In genomic region chr2:36706451-36706850, GRCh38 we compare ENCODE assay signal across 19 cellular contexts. TPM values are rescaled to one million over a fixed set of nuclear protein-coding genes. Genes with fewer than 3 reads are reported as not detected.
A peak's percentile ranks its signal among the peaks of the same experiment; 100 is the strongest.
DNase-seq lines count a peak whose midpoint lies in the region; ATAC-seq, FAIRE-seq and TF ChIP-seq lines count a peak whose summit lies in the region.
"Had no signal": no experiment of that assay in that cellular context is flagged by ENCODE, and none has a peak within 500 bp of the region (broad histone marks: within the 10 kb centered on the region; RNA-seq: fewer than 3 reads in every experiment).

No MANE protein-coding gene starts in this region.

- H3K27me3 ChIP-seq in PC-9 (ENCODE audit: insufficient read depth, low read depth) (no peaks in the 10 kb centered on the region), skeletal muscle tissue (ENCODE audit: control insufficient read depth in 3 of 3, insufficient read depth in 3 of 3, low read length in 3 of 3) (peaks cover 0 to 3% (median 0%) of the 10 kb centered on the region in 3 donors), small intestine (ENCODE audit: control insufficient read depth in 2 of 2, insufficient read depth in 2 of 2, low read length in 2 of 2) (no peaks in the 10 kb centered on the region)
- H3K27me3 ChIP-seq: ascending aorta, BE2C, stomach had no signal

- WGBS in small intestine, 3 donors, result 76 to 82% (median 77%) methylated on average over 3 of the region's 3 CpGs

- H2AFZ ChIP-seq in PC-9, result no peak overlapping the region

- no TSS peak for BruUV-seq in PC-9 (replicated peaks; lab: Mats Ljungman, UMichigan)

- no peaks in the 10 kb centered on the region for H3F3A ChIP-seq in PC-9 (ENCODE audit: insufficient read depth, low read depth)

- POLR2A ChIA-PET in PC-9 (lab: Charles Lee; ENCODE audit: unreplicated experiment), result interaction anchor here (0.6 kb wide), 1 partner anchor 9 kb away, joined by 4 read pairs; no protein-coding TSS in a partner anchor

- CTCF ChIA-PET in PC-9 (lab: Charles Lee), result no interaction called here

- H3K4me1 ChIP-seq in PC-9 (replicated peaks; ENCODE audit: insufficient read depth) (peaks cover 19% of the 10 kb centered on the region), skeletal muscle tissue (ENCODE audit: control insufficient read depth in 3 of 3, insufficient read depth in 3 of 3, low read length in 3 of 3) (peaks cover 5 to 23% (median 14%) of the 10 kb centered on the region in 3 donors), small intestine (ENCODE audit: control insufficient read depth in 2 of 2, insufficient read depth in 1 of 2, low read depth in 1 of 2, low read length in 1 of 2) (no peaks in the 10 kb centered on the region)
- H3K4me1 ChIP-seq: ascending aorta, BE2C, stomach had no signal

- H3K9ac ChIP-seq in skeletal muscle tissue (ENCODE audit: low read depth in 1 of 3, low read length in 3 of 3), result no peak overlapping the region

- H3K4me3 ChIP-seq in PC-9, result no peak overlapping the region
- H3K4me3 ChIP-seq in fibroblast of villous mesenchyme (ENCODE audit: low read depth, low read length), result no peak overlapping the region
- H3K4me3 ChIP-seq in skeletal muscle tissue (ENCODE audit: low read length in 3 of 3), result no peak overlapping the region
- H3K4me3 ChIP-seq in small intestine (ENCODE audit: low read depth in 1 of 2, low read length in 2 of 2), result no peak overlapping the region
- H3K4me3 ChIP-seq: ascending aorta, stomach had no signal

- H3K36me3 ChIP-seq in PC-9 (ENCODE audit: low read depth), result no peaks in the 10 kb centered on the region
- H3K36me3 ChIP-seq in skeletal muscle tissue (ENCODE audit: control insufficient read depth in 3 of 3, insufficient read depth in 3 of 3, low read length in 3 of 3), result no peaks in the 10 kb centered on the region
- H3K36me3 ChIP-seq in small intestine (ENCODE audit: control insufficient read depth in 2 of 2, insufficient read depth in 2 of 2, low read length in 2 of 2), result no peaks in the 10 kb centered on the region
- H3K36me3 ChIP-seq: ascending aorta, BE2C, stomach, WERI-Rb-1 had no signal

- peak; percentile 9 for DNase-seq in GM03348 (ENCODE audit: low spot score)
- no peak for DNase-seq in PC-9
- peak; percentile 6 for DNase-seq in fibroblast of villous mesenchyme (ENCODE audit: low read depth)
- DNase-seq in NCI-H345 (lab: John Stamatoyannopoulos, UW), result no peak
- DNase-seq in small intestine, result no peak
- DNase-seq: activated CD4-positive, alpha-beta T cell treated with anti-CD3 and anti-CD28 coated beads, Interleukin-2, amount 50 U/mL, for 48 hours; activated naive CD4-positive, alpha-beta T cell treated with anti-CD3 and anti-CD28 coated beads, Interleukin-2, amount 10 ng/mL, durations not matched to agents 7 days and 5 days; activated T-cell treated with anti-CD3 and anti-CD28 coated beads for 4 hours; BE2C; GF-D8; NCI-H146; SHP77 treated with DMSO at 0.1 percent for 48 hours; stimulated activated CD4-positive, alpha-beta T cell treated with anti-CD3 and anti-CD28 coated beads, Interleukin-2, amount 100 ng/mL, for 48 hours; stomach; T-helper 17 cell; WERI-Rb-1 had no signal

- no peak for TF ChIP-seq CTCF in PC-9 (conservative IDR thresholded peaks at IDR 0.05)
- TF ChIP-seq CTCF in fibroblast of villous mesenchyme (IDR thresholded peaks at IDR 0.05; ENCODE audit: insufficient read depth, low read depth, low read length), result no peak

- no peak for FAIRE-seq in small intestine (lab: Jason Lieb, UNC)

- H4K20me1 ChIP-seq in PC-9 (ENCODE audit: insufficient read depth), result no peaks in the 10 kb centered on the region

- 0 out of 2 replicates have a peak overlapping the region, but pooled peaks have one; percentile 26 for H3K4me2 ChIP-seq in PC-9

- H3K9me3 ChIP-seq in PC-9 (ENCODE audit: insufficient read depth, low read depth) (no peaks in the 10 kb centered on the region; the same call in 1 of the 2 replicates), skeletal muscle tissue (ENCODE audit: control insufficient read depth in 3 of 3, low read length in 3 of 3) (peaks cover 0 to 8% (median 0%) of the 10 kb centered on the region in 3 donors), small intestine (ENCODE audit: control insufficient read depth, low read depth) (no peaks in the 10 kb centered on the region)
- H3K9me3 ChIP-seq: ascending aorta, BE2C had no signal

- no peaks in the 10 kb centered on the region for H3K9me2 ChIP-seq in PC-9 (ENCODE audit: insufficient read depth)

- intact Hi-C loops in PC-9 (cut with micrococcal nuclease; ENCODE audit: unreplicated experiment), result no loop called here

- ATAC-seq in HG03175 (IDR thresholded peaks at IDR 0.05; ENCODE audit: unreplicated experiment), result no peak
- ATAC-seq: T-helper 17 cell had no signal

- no peaks in the 10 kb centered on the region for H3K79me2 ChIP-seq in PC-9 (ENCODE audit: low read depth)

- H3K27ac ChIP-seq in PC-9, result no peak overlapping the region
- peak overlapping the region; percentile 72 for H3K27ac ChIP-seq in skeletal muscle tissue (ENCODE audit: low read depth, low read length)
- H3K27ac ChIP-seq in small intestine (ENCODE audit: low read depth in 1 of 2, low read length in 1 of 2), result no peak overlapping the region
- H3K27ac ChIP-seq: stomach, WERI-Rb-1 had no signal

RNA-seq across cellular contexts. Expression of gene VIT, which starts 9.9 kb away (rescaled TPM):
- total RNA-seq in PC-9 (2021) (not detected in 2 replicates), fibroblast of villous mesenchyme (under 0.01 TPM in 1 of 2 replicates, not detected in the other), skeletal muscle tissue (6.8 TPM)
- 1 to 10 TPM in 1 of 3 donors, not detected in 2; 7.5 TPM for polyA plus RNA-seq in small intestine
- total RNA-seq: T-helper 17 cell had no signal

Comparison
In these comparisons a context has a peak if more than half of its experiments do, and no peak if none do; other contexts are left out.
1. DNase-seq: peak in GM03348 (single experiment) and fibroblast of villous mesenchyme (single experiment); none in PC-9 (0 of 2), NCI-H345 (single experiment) and small intestine (single experiment).